Comparison of ENCODE assay signal across 19 cellular contexts in the genomic region with DNA sequence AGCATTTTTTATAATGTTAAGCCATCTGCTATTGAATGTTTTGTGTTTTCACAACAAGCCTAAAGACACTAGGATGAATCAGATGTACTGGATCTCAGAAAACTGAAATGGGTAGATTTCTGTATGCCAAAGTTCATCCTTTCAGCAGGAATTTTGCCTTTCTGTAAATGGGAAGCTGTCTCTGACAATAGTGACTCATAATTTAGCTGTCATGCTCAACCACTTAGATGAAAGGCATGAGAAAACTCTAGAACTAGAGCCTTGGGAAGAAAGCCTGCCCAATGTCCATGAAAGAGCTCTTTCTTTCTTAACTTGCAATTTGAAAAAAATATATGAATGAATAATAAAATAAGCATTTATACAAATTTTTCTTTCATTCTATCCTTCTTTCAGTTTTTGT.
DNase-seq lines count a peak whose midpoint lies in the region; ATAC-seq and TF ChIP-seq lines count a peak whose summit lies in the region.
"Had no signal": no experiment of that assay in that cellular context is flagged by ENCODE, and none has a peak within 500 bp of the region (broad histone marks: within the 10 kb centered on the region; RNA-seq: fewer than 3 reads in every experiment).

No MANE protein-coding gene starts in this region.

- no peak for ATAC-seq in HCT116
- no peak for ATAC-seq in GM21717 (IDR thresholded peaks at IDR 0.05; ENCODE audit: unreplicated experiment)
- ATAC-seq: activated CD4-positive, alpha-beta T cell treated with anti-CD3 and anti-CD28 coated beads for 36 hours; activated T-cell treated with anti-CD3 and anti-CD28 coated beads, Interleukin-2, amount 50 U/mL, for 72 hours; left lobe of liver; natural killer cell treated with Interleukin-12 subunit alpha and Interleukin-12 subunit beta and Interleukin-15 and Interleukin-18, amount 100 ng/mL, for 72 hours; stimulated activated memory B cell treated with anti-CD40 and anti-IgM and Interleukin-4, amounts not matched to agents 10 μg/mL and 1 μg/mL and 100 μg/mL, for 72 hours had no signal

- TF ChIP-seq EP300 in sigmoid colon (IDR thresholded peaks at IDR 0.05): no peak

- RAD21 ChIA-PET in HCT116 (lab: Charles Lee; ENCODE audit: low non-redundant PET in 1 of 2, low total read pairs in 2 of 2, uncharacterized antibody in 2 of 2, unreplicated experiment in 2 of 2): no interaction called here

- TF ChIP-seq POLR2A in HCT116 (IDR thresholded peaks at IDR 0.05; ENCODE audit: borderline replicate concordance, extremely low read depth, insufficient read depth, insufficient read length) (no peak), sigmoid colon (IDR thresholded peaks at IDR 0.05) (no peak)

- H3K4me2 ChIP-seq in HCT116 (ENCODE audit: low read length): no peak overlapping the region
- H3K4me2 ChIP-seq in fibroblast of lung (ENCODE audit: extremely low read depth, insufficient read depth, low read length): no peak overlapping the region

- H3K4me3 ChIP-seq in HCT116 (replicated peaks in 1 of 2; ENCODE audit: low read depth in 1 of 2, low read length in 2 of 2) (no peak overlapping the region), adipocyte (ENCODE audit: low read length) (no peak overlapping the region), fibroblast of lung (replicated peaks in 1 of 4; ENCODE audit: control extremely low read depth in 1 of 4, insufficient read depth in 1 of 4, low read depth in 3 of 4, low read length in 4 of 4) (no peak overlapping the region), sigmoid colon (no peak overlapping the region)
- H3K4me3 ChIP-seq: breast epithelium, dorsolateral prefrontal cortex, thoracic aorta had no signal

- intact Hi-C loops in HCT116 (cut with micrococcal nuclease): no loop called here
- intact Hi-C loops in sigmoid colon (cut with DNase I): no loop called here

- H3K36me3 ChIP-seq in HCT116 (ENCODE audit: control insufficient read depth in 1 of 2, insufficient read depth in 2 of 2, low read length in 2 of 2) (no peaks in the 10 kb centered on the region; a peak in 1 of 4 replicates), adipocyte (ENCODE audit: control insufficient read depth, insufficient read depth, low read length, severe bottlenecking) (no peaks in the 10 kb centered on the region), fibroblast of lung (ENCODE audit: control insufficient read depth, insufficient read depth, low read length) (no peaks in the 10 kb centered on the region), sigmoid colon (no peaks in the 10 kb centered on the region)
- H3K36me3 ChIP-seq: breast epithelium, thoracic aorta had no signal

- no peaks in the 10 kb centered on the region for H3K9me3 ChIP-seq in HCT116 (ENCODE audit: control insufficient read depth in 1 of 2, insufficient read depth in 1 of 2, low read depth in 1 of 2, low read length in 2 of 2)
- no peaks in the 10 kb centered on the region for H3K9me3 ChIP-seq in adipocyte (ENCODE audit: control insufficient read depth, low read length)
- H3K9me3 ChIP-seq in fibroblast of lung (ENCODE audit: control insufficient read depth, insufficient read depth, low read depth, low read length): no peaks in the 10 kb centered on the region
- no peaks in the 10 kb centered on the region for H3K9me3 ChIP-seq in sigmoid colon
- H3K9me3 ChIP-seq: breast epithelium, thoracic aorta had no signal

- no peaks in the 10 kb centered on the region for H3K9me2 ChIP-seq in HCT116 (ENCODE audit: insufficient read depth)

- CTCF ChIA-PET in HCT116 (lab: Charles Lee): no interaction called here

- no peak for TF ChIP-seq RAD21 in HCT116 (IDR thresholded peaks at IDR 0.05; ENCODE audit: low read depth)

- H3K9ac ChIP-seq in HCT116 (ENCODE audit: low read length) (no peak overlapping the region), adipocyte (ENCODE audit: low read length) (no peak overlapping the region), fibroblast of lung (ENCODE audit: insufficient read depth, low read length) (no peak overlapping the region)

- BruUV-seq in HCT116 (replicated peaks; lab: Mats Ljungman, UMichigan): no TSS peak

- H2AFZ ChIP-seq in HCT116 (ENCODE audit: low read depth, low read length, poor library complexity, severe bottlenecking): peak overlapping the region; percentile 39
- H2AFZ ChIP-seq in fibroblast of lung (ENCODE audit: low read length): no peak overlapping the region

- H3K27me3 ChIP-seq in HCT116 (ENCODE audit: insufficient read depth, low read length): no peaks in the 10 kb centered on the region
- H3K27me3 ChIP-seq in adipocyte (replicated peaks; ENCODE audit: control insufficient read depth, insufficient read depth, low read length): no peaks in the 10 kb centered on the region
- no peaks in the 10 kb centered on the region for H3K27me3 ChIP-seq in fibroblast of lung (ENCODE audit: control insufficient read depth, insufficient read depth, low read length)
- H3K27me3 ChIP-seq in sigmoid colon: no peaks in the 10 kb centered on the region
- H3K27me3 ChIP-seq: breast epithelium, dorsolateral prefrontal cortex had no signal

- POLR2A ChIA-PET in HCT116 (lab: Charles Lee): no interaction called here

- peaks cover 0 to 5% of the 10 kb centered on the region in 2 experiments; a peak in 1 of 4 replicates for H3K4me1 ChIP-seq in HCT116 (ENCODE audit: control insufficient read depth in 1 of 2, insufficient read depth in 2 of 2, low read length in 2 of 2)
- H3K4me1 ChIP-seq in adipocyte (ENCODE audit: control insufficient read depth, insufficient read depth, low read length): peaks cover 5% of the 10 kb centered on the region
- no peaks in the 10 kb centered on the region for H3K4me1 ChIP-seq in fibroblast of lung (ENCODE audit: control insufficient read depth, extremely low read depth, insufficient read depth, low read length)
- H3K4me1 ChIP-seq in sigmoid colon: no peaks in the 10 kb centered on the region
- H3K4me1 ChIP-seq: breast epithelium had no signal

- H3K79me2 ChIP-seq in HCT116 (ENCODE audit: insufficient read depth, low read length) (no peaks in the 10 kb centered on the region), fibroblast of lung (ENCODE audit: control insufficient read depth, insufficient read depth, low read length) (no peaks in the 10 kb centered on the region)

- DNase-seq in HCT116 (ENCODE audit: low read depth, low spot score) (no peak), adipocyte (ENCODE audit: low read depth) (peak; percentile 61), fibroblast of lung (ENCODE audit: low read depth in 2 of 2) (peak; percentile 40 to 63), sigmoid colon (no peak), HT-29 (ENCODE audit: low spot score) (no peak), nucleus accumbens (lab: John Stamatoyannopoulos, UW) (no peak)
- DNase-seq: activated CD4-positive, alpha-beta T cell treated with anti-CD3 and anti-CD28 coated beads for 36 hours; activated T-cell treated with anti-CD3 and anti-CD28 coated beads, Interleukin-2, amount 50 U/mL, for 72 hours; COR-L47; dorsolateral prefrontal cortex; NCI-H524; stimulated activated CD4-positive, alpha-beta T cell treated with anti-CD3 and anti-CD28 coated beads, Interleukin-1b, Interleukin-23, amount 100 ng/mL, for 48 hours had no signal

- TF ChIP-seq CTCF in HCT116 (IDR thresholded peaks at IDR 0.05 in 2 of 3, conservative IDR thresholded peaks at IDR 0.05 in 1 of 3; ENCODE audit: borderline replicate concordance in 1 of 3, insufficient read depth in 1 of 3, low read depth in 2 of 3, low read length in 2 of 3) (no peak), fibroblast of lung (conservative IDR thresholded peaks at IDR 0.05 in 1 of 2, IDR thresholded peaks at IDR 0.05 in 1 of 2; ENCODE audit: low read depth in 1 of 2, low read length in 2 of 2) (no peak), sigmoid colon (IDR thresholded peaks at IDR 0.05) (no peak)

- H3K27ac ChIP-seq in HCT116 (ENCODE audit: low read depth, low read length) (no peak overlapping the region), fibroblast of lung (ENCODE audit: insufficient read depth, low read length) (no peak overlapping the region), sigmoid colon (no peak overlapping the region)
- H3K27ac ChIP-seq: breast epithelium, dorsolateral prefrontal cortex, epithelial cell of prostate, thoracic aorta had no signal

- H4K20me1 ChIP-seq in HCT116 (ENCODE audit: insufficient read depth): no peaks in the 10 kb centered on the region
- no peaks in the 10 kb centered on the region for H4K20me1 ChIP-seq in fibroblast of lung (ENCODE audit: control insufficient read depth, extremely low read depth, insufficient read depth, low read length)

TF ChIP-seq in HCT116, 20 proteins besides CTCF, POLR2A, EP300 and RAD21:
- TF ChIP-seq MAX (IDR thresholded peaks at IDR 0.05) (no peak), CEBPB (IDR thresholded peaks at IDR 0.05; ENCODE audit: low read depth) (no peak), ZBTB33 (IDR thresholded peaks at IDR 0.05; ENCODE audit: extremely low read depth, insufficient replicate concordance, low read length) (no peak), ELF1 (IDR thresholded peaks at IDR 0.05; ENCODE audit: borderline replicate concordance, low read depth) (no peak), EZH2 (IDR thresholded peaks at IDR 0.05) (no peak), POLR2AphosphoS5 (IDR thresholded peaks at IDR 0.05; ENCODE audit: low read depth, low read length) (no peak)

Comparison
In these comparisons a context has a peak if more than half of its experiments do, and no peak if none do; other contexts are left out.
1. DNase-seq: peak in adipocyte (single experiment) and fibroblast of lung (2 of 2); none in HCT116 (single experiment), sigmoid colon (single experiment), HT-29 (single experiment) and nucleus accumbens (0 of 56).